In the genomic region with DNA sequence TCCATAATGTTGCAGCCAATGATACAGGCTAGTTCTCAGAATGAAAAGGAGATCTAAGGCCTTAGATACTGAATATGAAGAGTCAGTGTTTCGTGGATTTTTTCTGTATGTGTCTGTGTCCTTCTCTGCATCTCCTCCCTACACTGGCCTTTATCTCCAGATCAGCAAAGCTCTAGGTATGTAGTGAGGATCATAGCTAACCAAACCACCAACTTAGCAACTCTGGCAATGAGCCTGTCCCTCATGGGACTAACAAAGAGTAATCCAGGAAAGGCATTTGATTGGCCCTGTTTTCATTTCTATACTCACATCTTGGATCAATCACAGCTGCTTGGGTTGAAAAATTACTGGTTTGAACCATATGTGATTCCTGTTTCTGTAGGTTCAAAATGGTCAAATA, we compare ENCODE assay signal across 25 cellular contexts. TPM values are rescaled to one million over a fixed set of nuclear protein-coding genes. Genes with fewer than 3 reads are reported as not detected.
"Had no signal": no experiment of that assay in that cellular context is flagged by ENCODE, and none has a peak within 500 bp of the region (broad histone marks: within the 10 kb centered on the region; RNA-seq: fewer than 3 reads in every experiment).

No MANE protein-coding gene starts in this region.

- H3K27ac ChIP-seq: ascending aorta, coronary artery, epithelial cell of prostate, hepatocyte, left ventricle myocardium inferior, neutrophil, ovary, psoas muscle, right atrium auricular region, transverse colon, uterus had no signal

- H3K27me3 ChIP-seq: ascending aorta, hepatocyte, neutrophil, ovary, right atrium auricular region, transverse colon, uterus had no signal

- H3K36me3 ChIP-seq: ascending aorta, left ventricle myocardium inferior, neutrophil, ovary, right atrium auricular region, transverse colon, uterus had no signal

- ATAC-seq: activated CD4-positive, alpha-beta T cell treated with anti-CD3 and anti-CD28 coated beads for 36 hours; activated naive CD4-positive, alpha-beta T cell treated with anti-CD3 and anti-CD28 coated beads, Interleukin-2, amount 50 U/mL, for 72 hours; activated T-helper 17 cell treated with anti-CD3 and anti-CD28 coated beads, Interleukin-2, amount 50 U/mL, for 72 hours; psoas muscle had no signal

- H3K4me1 ChIP-seq: ascending aorta, left ventricle myocardium inferior, psoas muscle, right atrium auricular region, transverse colon, uterus had no signal

- H3K4me3 ChIP-seq: ascending aorta, coronary artery, hepatocyte, left ventricle myocardium inferior, ovary, psoas muscle, right atrium auricular region, transverse colon, uterus had no signal

- DNase-seq: activated B cell treated with CpG ODN at 0.5 μM for 24 hours; activated CD4-positive, alpha-beta T cell treated with anti-CD3 and anti-CD28 coated beads for 36 hours; activated CD4-positive, alpha-beta T cell treated with anti-CD3 and anti-CD28 coated beads, Interleukin-2, amount 50 U/mL, for 4 hours; activated CD8-positive, alpha-beta memory T cell treated with anti-CD3 and anti-CD28 coated beads for 24 hours; activated CD8-positive, alpha-beta memory T cell treated with anti-CD3 and anti-CD28 coated beads, Interleukin-2, amount 50 U/mL, for 4 hours; activated T-cell treated with anti-CD3 and anti-CD28 coated beads, Interleukin-2, amount 50 U/mL, for 24 hours; glutamatergic neuron; left ventricle myocardium inferior; ovary; psoas muscle; stimulated activated CD4-positive, alpha-beta T cell treated with anti-CD3 and anti-CD28 coated beads, Interleukin-12 subunit alpha, Interleukin-12 subunit beta, amount 100 ng/mL, for 4 hours; stimulated activated CD4-positive, alpha-beta T cell treated with anti-CD3 and anti-CD28 coated beads, Interleukin-4, amount 100 ng/mL, for 4 hours; substantia nigra; transverse colon; uterus had no signal

- H3K9me3 ChIP-seq: ascending aorta, left ventricle myocardium inferior, neutrophil, ovary, psoas muscle, transverse colon, uterus had no signal

RNA-seq across cellular contexts. Expression of gene CNTN3, which starts 18.6 kb away (rescaled TPM):
- total RNA-seq: activated B cell treated with CpG ODN at 0.5 μM for 24 hours; activated CD4-positive, alpha-beta T cell treated with anti-CD3 and anti-CD28 coated beads for 36 hours; activated naive CD4-positive, alpha-beta T cell treated with anti-CD3 and anti-CD28 coated beads, Interleukin-2, amount 50 U/mL, for 72 hours; activated T-helper 17 cell treated with anti-CD3 and anti-CD28 coated beads, Interleukin-2, amount 50 U/mL, for 72 hours; lung microvascular endothelial cell; mononuclear cell had no signal
